ENCODE assay signal across 10 cellular contexts in genomic region chr20:45611054-45611453, GRCh38. TPM values are rescaled to one million over a fixed set of nuclear protein-coding genes. Genes with fewer than 3 reads are reported as not detected.
DNase-seq lines count a peak whose midpoint lies in the region; ATAC-seq and TF ChIP-seq lines count a peak whose summit lies in the region.
"Had no signal": no experiment of that assay in that cellular context is flagged by ENCODE, and none has a peak within 500 bp of the region (broad histone marks: within the 10 kb centered on the region; RNA-seq: fewer than 3 reads in every experiment).

No MANE protein-coding gene starts in this region.

- H2BK120ac ChIP-seq in neuronal stem cell (ENCODE audit: low read depth, low read length), result no peak overlapping the region

- H2AK5ac ChIP-seq in neuronal stem cell (ENCODE audit: low read depth, low read length), result no peak overlapping the region

- H4K8ac ChIP-seq in neuronal stem cell (ENCODE audit: low read depth, low read length), result no peak overlapping the region

- H4K91ac ChIP-seq in neuronal stem cell (ENCODE audit: low read depth, low read length, poor library complexity), result no peak overlapping the region

- H3K27ac ChIP-seq in neuronal stem cell (replicated peaks; ENCODE audit: low read length) (no peak overlapping the region), transverse colon (no peak overlapping the region)
- no peak overlapping the region for H3K27ac ChIP-seq in effector memory CD4-positive, alpha-beta T cell (ENCODE audit: insufficient read depth, low read length, poor library complexity, severe bottlenecking)
- H3K27ac ChIP-seq: suprapubic skin had no signal

- H3K9me3 ChIP-seq in neuronal stem cell (replicated peaks in 1 of 2; ENCODE audit: control insufficient read depth in 2 of 2, insufficient read depth in 1 of 2, low read depth in 1 of 2, low read length in 2 of 2), result peaks cover 0 to 2% of the 10 kb centered on the region in 2 donors
- H3K9me3 ChIP-seq in transverse colon, result peaks cover 10 to 12% of the 10 kb centered on the region in 2 donors
- peaks cover 3% of the 10 kb centered on the region for H3K9me3 ChIP-seq in effector memory CD4-positive, alpha-beta T cell (ENCODE audit: control insufficient read depth, low read length)
- H3K9me3 ChIP-seq: suprapubic skin had no signal

- no peak overlapping the region for H3K23ac ChIP-seq in neuronal stem cell (ENCODE audit: low read depth, low read length, poor library complexity)

- no peaks in the 10 kb centered on the region for H3K27me3 ChIP-seq in neuronal stem cell (ENCODE audit: control insufficient read depth in 3 of 3, insufficient read depth in 3 of 3, low read depth in 1 of 3, low read length in 3 of 3)
- no peaks in the 10 kb centered on the region for H3K27me3 ChIP-seq in transverse colon
- H3K27me3 ChIP-seq in effector memory CD4-positive, alpha-beta T cell (replicated peaks; ENCODE audit: control insufficient read depth, insufficient read depth, low read length, poor library complexity, severe bottlenecking), result no peaks in the 10 kb centered on the region
- H3K27me3 ChIP-seq: suprapubic skin had no signal

- no peak overlapping the region for H3K18ac ChIP-seq in neuronal stem cell (ENCODE audit: low read length)

- H2BK15ac ChIP-seq in neuronal stem cell (ENCODE audit: low read length), result no peak overlapping the region

- H3K36me3 ChIP-seq in neuronal stem cell (replicated peaks in 1 of 2; ENCODE audit: control insufficient read depth in 2 of 2, insufficient read depth in 2 of 2, low read length in 2 of 2) (no peaks in the 10 kb centered on the region), transverse colon (no peaks in the 10 kb centered on the region)
- no peaks in the 10 kb centered on the region for H3K36me3 ChIP-seq in effector memory CD4-positive, alpha-beta T cell (ENCODE audit: control insufficient read depth, insufficient read depth, low read length)
- H3K36me3 ChIP-seq: suprapubic skin had no signal

- in situ Hi-C loops in transverse colon (cut with MboI; ENCODE audit: low pct_ligation_motif_present in 1 of 4, low pct_unique_long_range_greater_than_20kb in 1 of 4, low sequenced_read_pairs in 3 of 4), result no loop called here

- TF ChIP-seq CTCF in AG10803 (conservative IDR thresholded peaks at IDR 0.05; ENCODE audit: low read length), result no peak
- TF ChIP-seq CTCF in transverse colon (IDR thresholded peaks at IDR 0.05), result no peak

- no peaks in the 10 kb centered on the region for H3K79me1 ChIP-seq in neuronal stem cell (ENCODE audit: low read depth, low read length)

- intact Hi-C loops in transverse colon (cut with DNase I; ENCODE audit: low total_unique reads), result no loop called here

- peaks cover 17% of the 10 kb centered on the region for H3K4me1 Mint-ChIP-seq in activated naive CD4-positive, alpha-beta T cell treated with anti-CD3 and anti-CD28 coated beads, Interleukin-2, amount 50 U/mL, for 24 hours

- no peak for ATAC-seq in HG03354 (IDR thresholded peaks at IDR 0.05; ENCODE audit: poor library complexity, severe bottlenecking, unreplicated experiment)

- no peak overlapping the region for H3K4me2 ChIP-seq in neuronal stem cell (ENCODE audit: insufficient read depth, low read length, poor library complexity, severe bottlenecking)

- DNase-seq in AG10803 (ENCODE audit: low read depth), result peak; percentile 80
- peak; percentile 89 for DNase-seq in HT1080 (ENCODE audit: low read depth)
- no peak for DNase-seq in neuronal stem cell (ENCODE audit: low spot score)
- DNase-seq in transverse colon, result no peak
- DNase-seq in effector memory CD4-positive, alpha-beta T cell, result no peak
- no peak for DNase-seq in GF-D8 (lab: John Stamatoyannopoulos, UW)
- DNase-seq: NCI-H187 had no signal

- peak overlapping the region; percentile 23 for H2AFZ ChIP-seq in neuronal stem cell (ENCODE audit: low read length)

- H3K4me1 ChIP-seq in neuronal stem cell (ENCODE audit: control insufficient read depth in 2 of 2, insufficient read depth in 1 of 2, low read depth in 1 of 2, low read length in 2 of 2) (peaks cover 0 to 2% of the 10 kb centered on the region in 2 donors), transverse colon (peaks cover 0 to 17% (median 1%) of the 10 kb centered on the region in 4 donors)
- H3K4me1 ChIP-seq in effector memory CD4-positive, alpha-beta T cell (ENCODE audit: control insufficient read depth, insufficient read depth, low read length, poor library complexity, severe bottlenecking), result no peaks in the 10 kb centered on the region
- H3K4me1 ChIP-seq: suprapubic skin had no signal

- H3K4me3 ChIP-seq in AG10803 (ENCODE audit: low read length), result no peak overlapping the region
- no peak overlapping the region for H3K4me3 ChIP-seq in neuronal stem cell (ENCODE audit: low read length in 2 of 2)
- H3K4me3 ChIP-seq in transverse colon, result no peak overlapping the region
- H3K4me3 ChIP-seq in effector memory CD4-positive, alpha-beta T cell (ENCODE audit: insufficient read depth, low read depth, low read length, poor library complexity, severe bottlenecking), result no peak overlapping the region
- H3K4me3 ChIP-seq: suprapubic skin had no signal

- H3K4ac ChIP-seq in neuronal stem cell (ENCODE audit: low read length), result no peak overlapping the region

- no peak for TF ChIP-seq EP300 in transverse colon (IDR thresholded peaks at IDR 0.05; ENCODE audit: low read depth)

- H3K27ac Mint-ChIP-seq in activated naive CD4-positive, alpha-beta T cell treated with anti-CD3 and anti-CD28 coated beads, Interleukin-2, amount 50 U/mL, for 24 hours, result peak overlapping the region; percentile 9

- TF ChIP-seq POLR2A in transverse colon (IDR thresholded peaks at IDR 0.05), result no peak

- no peak overlapping the region for H3K4me3 Mint-ChIP-seq in activated naive CD4-positive, alpha-beta T cell treated with anti-CD3 and anti-CD28 coated beads, Interleukin-2, amount 50 U/mL, for 24 hours

- peaks cover 4% of the 10 kb centered on the region for H3K36me3 Mint-ChIP-seq in activated naive CD4-positive, alpha-beta T cell treated with anti-CD3 and anti-CD28 coated beads, Interleukin-2, amount 50 U/mL, for 24 hours

- H2BK5ac ChIP-seq in neuronal stem cell (ENCODE audit: low read length), result no peak overlapping the region

- H2BK12ac ChIP-seq in neuronal stem cell (ENCODE audit: low read length), result no peak overlapping the region

- no CpG with 5 or more reads among the region's 4 CpGs for WGBS in neuronal stem cell (ENCODE audit: extremely low coverage in 2 of 2, insufficient read length in 2 of 2, insufficient replicate concordance in 1 of 2), 2 donors
- 53 to 68% methylated on average over 4 of the region's 4 CpGs for WGBS in transverse colon (ENCODE audit: low coverage in 1 of 2), 2 donors

- H3K9ac ChIP-seq in neuronal stem cell (ENCODE audit: low read depth, low read length, poor library complexity), result no peak overlapping the region

- H3K9me3 Mint-ChIP-seq in activated naive CD4-positive, alpha-beta T cell treated with anti-CD3 and anti-CD28 coated beads, Interleukin-2, amount 50 U/mL, for 24 hours, result peaks cover 9% of the 10 kb centered on the region

- H3K14ac ChIP-seq in neuronal stem cell (ENCODE audit: low read length), result no peak overlapping the region

- peaks cover 9% of the 10 kb centered on the region for H3K27me3 Mint-ChIP-seq in activated naive CD4-positive, alpha-beta T cell treated with anti-CD3 and anti-CD28 coated beads, Interleukin-2, amount 50 U/mL, for 24 hours

RNA-seq across cellular contexts. Expression of gene WFDC10A, which starts 18.5 kb away (rescaled TPM):
- total RNA-seq in HT1080 (2014; rRNA removed; shearing (Covaris generic)), result not detected in 2 replicates
- not detected in 2 replicates for polyA plus RNA-seq in HT1080 (2015; cell fraction: cytosol; rRNA removed)
- not detected in 2 replicates for polyA plus RNA-seq in HT1080 (2015; cell fraction: nucleus; rRNA removed)
- polyA plus RNA-seq in neuronal stem cell (2013, experiment 1 of 2), result not detected
- polyA plus RNA-seq in neuronal stem cell (2013, experiment 2 of 2), result not detected
- total RNA-seq in transverse colon, result not detected
- total RNA-seq: suprapubic skin had no signal

RNA-seq across cellular contexts. Expression of gene WFDC9, which starts 20.0 kb away (rescaled TPM):
- not detected in 2 replicates for total RNA-seq in HT1080 (2014; rRNA removed; shearing (Covaris generic))
- not detected in 2 replicates for polyA plus RNA-seq in HT1080 (2015; cell fraction: cytosol; rRNA removed)
- not detected in 2 replicates for polyA plus RNA-seq in HT1080 (2015; cell fraction: nucleus; rRNA removed)
- not detected for polyA plus RNA-seq in neuronal stem cell (2013, experiment 1 of 2)
- polyA plus RNA-seq in neuronal stem cell (2013, experiment 2 of 2), result not detected
- total RNA-seq in transverse colon, result not detected
- total RNA-seq: suprapubic skin had no signal

RNA-seq across cellular contexts. Expression of gene WFDC8, which starts 32.0 kb away (rescaled TPM):
- not detected in 2 replicates for total RNA-seq in HT1080 (2014; rRNA removed; shearing (Covaris generic))
- polyA plus RNA-seq in HT1080 (2015; cell fraction: cytosol; rRNA removed), result not detected in 2 replicates
- not detected in 2 replicates for polyA plus RNA-seq in HT1080 (2015; cell fraction: nucleus; rRNA removed)
- not detected for polyA plus RNA-seq in neuronal stem cell (2013, experiment 1 of 2)
- polyA plus RNA-seq in neuronal stem cell (2013, experiment 2 of 2), result not detected
- not detected for total RNA-seq in transverse colon
- total RNA-seq: suprapubic skin had no signal

RNA-seq across cellular contexts. Expression of gene WFDC11, which starts 59.0 kb away (rescaled TPM):
- not detected in 2 replicates for total RNA-seq in HT1080 (2014; rRNA removed; shearing (Covaris generic))
- not detected in 2 replicates for polyA plus RNA-seq in HT1080 (2015; cell fraction: cytosol; rRNA removed)
- not detected in 2 replicates for polyA plus RNA-seq in HT1080 (2015; cell fraction: nucleus; rRNA removed)
- polyA plus RNA-seq in neuronal stem cell (2013, experiment 1 of 2), result not detected
- polyA plus RNA-seq in neuronal stem cell (2013, experiment 2 of 2), result not detected
- not detected for total RNA-seq in transverse colon
- total RNA-seq: suprapubic skin had no signal

Comparison
In these comparisons a context has a peak if more than half of its experiments do, and no peak if none do; other contexts are left out.
1. DNase-seq: peak in AG10803 (single experiment) and HT1080 (single experiment); none in neuronal stem cell (single experiment), transverse colon (single experiment), effector memory CD4-positive, alpha-beta T cell (0 of 3) and GF-D8 (single experiment).